1 cellular context compared by ENCODE assay signal in the genomic region with DNA sequence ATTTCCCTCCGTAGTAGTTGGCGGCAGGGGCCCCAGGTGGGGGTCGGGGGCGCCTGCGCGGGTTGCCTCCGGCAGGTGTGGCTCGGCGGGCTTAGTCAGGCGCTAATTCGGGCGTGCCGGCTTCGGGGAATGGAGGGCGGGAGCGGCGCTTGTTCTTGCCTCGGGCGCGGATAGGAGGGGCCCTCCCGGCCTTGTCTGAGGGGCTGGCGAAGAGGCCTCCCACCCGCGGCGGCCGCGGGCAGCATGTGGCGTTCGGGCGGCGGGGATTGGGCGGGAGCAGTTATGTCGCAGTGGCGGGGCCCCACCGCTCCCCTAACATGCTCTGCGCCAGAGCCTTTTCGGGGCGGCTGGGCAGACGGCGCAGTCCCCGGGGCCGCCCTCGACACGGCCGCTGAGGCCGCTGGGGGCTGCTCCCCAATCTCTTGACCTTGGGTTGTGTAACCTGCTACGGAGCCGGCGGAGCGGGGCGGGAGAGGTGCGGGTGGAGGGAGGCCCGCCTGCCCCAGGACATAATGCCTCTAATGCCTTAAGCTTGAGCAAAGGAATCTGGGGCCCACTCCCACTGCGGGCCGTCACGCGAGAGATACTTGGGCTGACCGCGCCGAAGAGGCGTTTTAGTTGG.
A peak's percentile ranks its signal among the peaks of the same experiment; 100 is the strongest.
TF ChIP-seq lines count a peak whose summit lies in the region.

No MANE protein-coding gene starts in this region.

TF ChIP-seq in K562, 482 proteins besides CTCF, POLR2A, EP300 and RAD21 (continued from another document and continues in another):
- TF ChIP-seq ATF6 (CRISPR knock-in tag; IDR thresholded peaks at IDR 0.05): no peak; the same call in 1 of the 2 replicates
- no peak for TF ChIP-seq SRSF9 (IDR thresholded peaks at IDR 0.05; ENCODE audit: borderline replicate concordance, low read depth, low read length)
- no peak; the same call in none of the 2 replicates for TF ChIP-seq SAFB (IDR thresholded peaks at IDR 0.05; ENCODE audit: borderline replicate concordance, low read depth, low read length)
- TF ChIP-seq RFX1 (IDR thresholded peaks at IDR 0.05): no peak
- no peak for TF ChIP-seq MEIS2 (IDR thresholded peaks at IDR 0.05; ENCODE audit: partially characterized antibody)
- no peak for TF ChIP-seq ZBTB12 (CRISPR knock-in tag; IDR thresholded peaks at IDR 0.05)
- TF ChIP-seq, protein P1, sequence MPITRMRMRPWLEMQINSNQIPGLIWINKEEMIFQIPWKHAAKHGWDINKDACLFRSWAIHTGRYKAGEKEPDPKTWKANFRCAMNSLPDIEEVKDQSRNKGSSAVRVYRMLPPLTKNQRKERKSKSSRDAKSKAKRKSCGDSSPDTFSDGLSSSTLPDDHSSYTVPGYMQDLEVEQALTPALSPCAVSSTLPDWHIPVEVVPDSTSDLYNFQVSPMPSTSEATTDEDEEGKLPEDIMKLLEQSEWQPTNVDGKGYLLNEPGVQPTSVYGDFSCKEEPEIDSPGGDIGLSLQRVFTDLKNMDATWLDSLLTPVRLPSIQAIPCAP (CRISPR knock-in tag; IDR thresholded peaks at IDR 0.05; ENCODE audit: borderline replicate concordance): no peak
- TF ChIP-seq POLR3G (IDR thresholded peaks at IDR 0.05; ENCODE audit: extremely low read depth, insufficient read length, insufficient replicate concordance): no peak
- peak; percentile 34; the same call in 1 of the 2 replicates for TF ChIP-seq RBM34 (IDR thresholded peaks at IDR 0.05; ENCODE audit: borderline replicate concordance, insufficient read depth, low read length)
- no peak for TF ChIP-seq HMBOX1 (IDR thresholded peaks at IDR 0.05)
- TF ChIP-seq HOXB6 (CRISPR knock-in tag; IDR thresholded peaks at IDR 0.05; ENCODE audit: borderline replicate concordance): no peak
- no peak for TF ChIP-seq ZNF586 (CRISPR knock-in tag; conservative IDR thresholded peaks at IDR 0.05)
- no peak for TF ChIP-seq DEAF1 (CRISPR knock-in tag; IDR thresholded peaks at IDR 0.05)
- no peak for TF ChIP-seq DNMT1 (IDR thresholded peaks at IDR 0.05)
- no peak for TF ChIP-seq CHD4 (IDR thresholded peaks at IDR 0.05; ENCODE audit: insufficient read depth, insufficient replicate concordance, low read depth, low read length, poor library complexity, severe bottlenecking)
- TF ChIP-seq HDAC8 (tag; IDR thresholded peaks at IDR 0.05): no peak
- TF ChIP-seq CHD1 (IDR thresholded peaks at IDR 0.05; ENCODE audit: low read length): peak; percentile 60
- no peak for TF ChIP-seq TCF3 (CRISPR knock-in tag; IDR thresholded peaks at IDR 0.05)
- TF ChIP-seq ZNF12 (CRISPR knock-in tag; IDR thresholded peaks at IDR 0.05): no peak; the same call in 1 of the 2 replicates
- no peak for TF ChIP-seq PTRF (tag; IDR thresholded peaks at IDR 0.05)
- TF ChIP-seq DPF2 (IDR thresholded peaks at IDR 0.05): no peak
- peak; percentile 44; the same call in 1 of the 2 replicates for TF ChIP-seq ZNF143 (CRISPR knock-in tag; IDR thresholded peaks at IDR 0.05)
- TF ChIP-seq ESRRA (IDR thresholded peaks at IDR 0.05; ENCODE audit: borderline replicate concordance, low read depth): peak; percentile 65; the same call in 1 of the 2 replicates
- TF ChIP-seq SREBF2 (CRISPR knock-in tag; IDR thresholded peaks at IDR 0.05): no peak
- TF ChIP-seq ZFX (CRISPR knock-in tag; IDR thresholded peaks at IDR 0.05): peak; percentile 78
- TF ChIP-seq SRSF3 (IDR thresholded peaks at IDR 0.05; ENCODE audit: insufficient read depth, low read length): no peak
- TF ChIP-seq RUNX1 (IDR thresholded peaks at IDR 0.05; ENCODE audit: low read depth): no peak
- TF ChIP-seq MEF2D (tag; conservative IDR thresholded peaks at IDR 0.05; ENCODE audit: low read depth): no peak
- no peak for TF ChIP-seq SMAD2 (IDR thresholded peaks at IDR 0.05; ENCODE audit: low read depth, low read length)
- TF ChIP-seq SRSF7 (optimal IDR thresholded peaks at IDR 0.05; ENCODE audit: low read depth, low read length): no peak
- TF ChIP-seq YBX1 (IDR thresholded peaks at IDR 0.05): no peak
- TF ChIP-seq TCF7L2 (IDR thresholded peaks at IDR 0.05; ENCODE audit: low read depth, low read length): no peak
- no peak for TF ChIP-seq ZNF41 (CRISPR knock-in tag; conservative IDR thresholded peaks at IDR 0.05)
- TF ChIP-seq ZNF77 (CRISPR knock-in tag; IDR thresholded peaks at IDR 0.05): no peak
- no peak for TF ChIP-seq ZBTB17 (CRISPR knock-in tag; IDR thresholded peaks at IDR 0.05)
- peak; percentile 78 for TF ChIP-seq SNRNP70 (optimal IDR thresholded peaks at IDR 0.05; ENCODE audit: low read depth, low read length)
- TF ChIP-seq ATF2 (CRISPR knock-in tag; IDR thresholded peaks at IDR 0.05): no peak
- TF ChIP-seq, protein P2, sequence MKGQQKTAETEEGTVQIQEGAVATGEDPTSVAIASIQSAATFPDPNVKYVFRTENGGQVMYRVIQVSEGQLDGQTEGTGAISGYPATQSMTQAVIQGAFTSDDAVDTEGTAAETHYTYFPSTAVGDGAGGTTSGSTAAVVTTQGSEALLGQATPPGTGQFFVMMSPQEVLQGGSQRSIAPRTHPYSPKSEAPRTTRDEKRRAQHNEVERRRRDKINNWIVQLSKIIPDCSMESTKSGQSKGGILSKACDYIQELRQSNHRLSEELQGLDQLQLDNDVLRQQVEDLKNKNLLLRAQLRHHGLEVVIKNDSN (CRISPR knock-in tag; IDR thresholded peaks at IDR 0.05): no peak
- TF ChIP-seq SP1 (CRISPR knock-in tag; IDR thresholded peaks at IDR 0.05): no peak; the same call in 1 of the 2 replicates
- TF ChIP-seq ZEB2 (IDR thresholded peaks at IDR 0.05): no peak
- TF ChIP-seq, protein P3, sequence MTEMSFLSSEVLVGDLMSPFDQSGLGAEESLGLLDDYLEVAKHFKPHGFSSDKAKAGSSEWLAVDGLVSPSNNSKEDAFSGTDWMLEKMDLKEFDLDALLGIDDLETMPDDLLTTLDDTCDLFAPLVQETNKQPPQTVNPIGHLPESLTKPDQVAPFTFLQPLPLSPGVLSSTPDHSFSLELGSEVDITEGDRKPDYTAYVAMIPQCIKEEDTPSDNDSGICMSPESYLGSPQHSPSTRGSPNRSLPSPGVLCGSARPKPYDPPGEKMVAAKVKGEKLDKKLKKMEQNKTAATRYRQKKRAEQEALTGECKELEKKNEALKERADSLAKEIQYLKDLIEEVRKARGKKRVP (CRISPR knock-in tag; IDR thresholded peaks at IDR 0.05): no peak
- TF ChIP-seq TBL1XR1 (IDR thresholded peaks at IDR 0.05; ENCODE audit: low read length in 2 of 2): no peak
- 0 out of 2 replicates have a peak, but pooled peaks have one; percentile 17 for TF ChIP-seq GABPB1 (CRISPR knock-in tag; IDR thresholded peaks at IDR 0.05)
- TF ChIP-seq POLR2G (IDR thresholded peaks at IDR 0.05; ENCODE audit: low read depth, low read length): peak; percentile 80
- no peak for TF ChIP-seq DACH1 (IDR thresholded peaks at IDR 0.05; ENCODE audit: partially characterized antibody)
- no peak for TF ChIP-seq POLR2AphosphoS5 (IDR thresholded peaks at IDR 0.05; ENCODE audit: control insufficient read depth, insufficient read depth, low read depth, low read length)
- no peak for TF ChIP-seq HEY1 (CRISPR knock-in tag; IDR thresholded peaks at IDR 0.05; ENCODE audit: borderline replicate concordance)
- TF ChIP-seq DIDO1 (tag; IDR thresholded peaks at IDR 0.05; ENCODE audit: low read depth): no peak
- no peak for TF ChIP-seq ZNF165 (CRISPR knock-in tag; IDR thresholded peaks at IDR 0.05; ENCODE audit: borderline replicate concordance)
- no peak for TF ChIP-seq NFIX (CRISPR knock-in tag; IDR thresholded peaks at IDR 0.05; ENCODE audit: low read depth)
- no peak; the same call in none of the 2 replicates for TF ChIP-seq ZNF511 (CRISPR knock-in tag; IDR thresholded peaks at IDR 0.05)
- TF ChIP-seq STAT5B (CRISPR knock-in tag; IDR thresholded peaks at IDR 0.05): no peak
- no peak for TF ChIP-seq ZNF184 (CRISPR knock-in tag; IDR thresholded peaks at IDR 0.05)
- TF ChIP-seq BRF2 (IDR thresholded peaks at IDR 0.05; ENCODE audit: borderline replicate concordance, insufficient read depth, insufficient read length): no peak
- no peak for TF ChIP-seq KAT7 (CRISPR knock-in tag; IDR thresholded peaks at IDR 0.05; ENCODE audit: borderline replicate concordance)
- no peak for TF ChIP-seq ARNT (IDR thresholded peaks at IDR 0.05)
- no peak for TF ChIP-seq ZNF785 (CRISPR knock-in tag; IDR thresholded peaks at IDR 0.05)
- no peak for TF ChIP-seq OTX1 (CRISPR knock-in tag; IDR thresholded peaks at IDR 0.05)
- no peak for TF ChIP-seq KDM1A (IDR thresholded peaks at IDR 0.05)
- no peak for TF ChIP-seq HMG20B (CRISPR knock-in tag; IDR thresholded peaks at IDR 0.05)
- TF ChIP-seq MAZ (CRISPR knock-in tag; conservative IDR thresholded peaks at IDR 0.05 in 1 of 2, IDR thresholded peaks at IDR 0.05 in 1 of 2): no peak; a peak in 2 of 4 replicates
- no peak for TF ChIP-seq MCM5 (IDR thresholded peaks at IDR 0.05; ENCODE audit: low read depth)
- no peak for TF ChIP-seq MIER1 (IDR thresholded peaks at IDR 0.05; ENCODE audit: low read depth)
- no peak for TF ChIP-seq ZNF384 (IDR thresholded peaks at IDR 0.05; ENCODE audit: low read depth, low read length)
